Comparison of ENCODE assay signal across 12 cellular contexts in genomic region chr11:110858556-110858921, GRCh38.
DNase-seq lines count a peak whose midpoint lies in the region; ATAC-seq and TF ChIP-seq lines count a peak whose summit lies in the region.
"Had no signal": no experiment of that assay in that cellular context is flagged by ENCODE, and none has a peak within 500 bp of the region (broad histone marks: within the 10 kb centered on the region; RNA-seq: fewer than 3 reads in every experiment).

No MANE protein-coding gene starts in this region.

- no peaks in the 10 kb centered on the region for H3K36me3 ChIP-seq in BLaER1 treated with 17β-estradiol and CSF1 and Interleukin-3, amounts not matched to agents 10 nM and 100 nM
- H3K36me3 ChIP-seq in muscle layer of duodenum (ENCODE audit: control insufficient read depth in 1 of 2, insufficient read depth in 2 of 2, low read length in 2 of 2): no peaks in the 10 kb centered on the region
- H3K36me3 ChIP-seq: ovary had no signal

- H3K9ac ChIP-seq in BLaER1 treated with 17β-estradiol and CSF1 and Interleukin-3, amounts not matched to agents 10 nM and 100 nM: no peak overlapping the region
- H3K9ac ChIP-seq in H9 (ENCODE audit: extremely low read depth, insufficient read length, low read length): no peak overlapping the region

- H2AFZ ChIP-seq in H9 (ENCODE audit: low read length): no peak overlapping the region

- H3K27ac Mint-ChIP-seq in H9: peak overlapping the region in 1 of 3 experiments; percentile 72; a peak in 1 of 7 replicates
- H3K27ac Mint-ChIP-seq: activated CD4-positive, alpha-beta T cell treated with anti-CD3 and anti-CD28 coated beads for 36 hours; activated naive CD8-positive, alpha-beta T cell treated with anti-CD3 and anti-CD28 coated beads, Interleukin-2, amount 50 U/mL, for 24 hours had no signal

- peaks cover 0 to 17% (median 6%) of the 10 kb centered on the region in 11 experiments; a peak in 8 of 22 replicates for H3K9me3 ChIP-seq in BLaER1 treated with 17β-estradiol and CSF1 and Interleukin-3, amounts not matched to agents 10 nM and 100 nM (replicated peaks in 1 of 11)
- H3K9me3 ChIP-seq in H9 (ENCODE audit: control insufficient read depth, low read depth, low read length): no peaks in the 10 kb centered on the region
- no peaks in the 10 kb centered on the region for H3K9me3 ChIP-seq in muscle layer of duodenum (ENCODE audit: control insufficient read depth in 1 of 2, low read length in 2 of 2)
- H3K9me3 ChIP-seq: ovary had no signal

- H3K27ac ChIP-seq in BLaER1 treated with 17β-estradiol and CSF1 and Interleukin-3, amounts not matched to agents 10 nM and 100 nM: no peak overlapping the region
- H3K27ac ChIP-seq in H9 (ENCODE audit: insufficient read length, low read depth, low read length) (no peak overlapping the region), muscle layer of duodenum (ENCODE audit: low read length) (peak overlapping the region; percentile 7)
- H3K27ac ChIP-seq: ovary had no signal

- no peak overlapping the region for H3K23ac ChIP-seq in H9 (ENCODE audit: insufficient read length, low read depth, low read length)

- peak overlapping the region; percentile 95 for H4K8ac ChIP-seq in H9 (replicated peaks; ENCODE audit: insufficient read length, low read depth, low read length)

- H3K79me1 ChIP-seq in H9 (ENCODE audit: insufficient read depth, low read depth, low read length, poor library complexity, severe bottlenecking): no peaks in the 10 kb centered on the region

- WGBS in H9 (ENCODE audit: extremely low coverage, insufficient read length, low lambda C conversion rate): no CpG with 5 or more reads among the region's 4 CpGs

- no peaks in the 10 kb centered on the region for H3K79me2 ChIP-seq in H9 (ENCODE audit: insufficient read depth, low read length)

- peaks cover 0 to 8% of the 10 kb centered on the region in 2 experiments; a peak in 1 of 4 replicates for H3K4me1 Mint-ChIP-seq in H9
- H3K4me1 Mint-ChIP-seq: activated CD4-positive, alpha-beta T cell treated with anti-CD3 and anti-CD28 coated beads for 36 hours; activated naive CD8-positive, alpha-beta T cell treated with anti-CD3 and anti-CD28 coated beads, Interleukin-2, amount 50 U/mL, for 24 hours had no signal

- H3K4me1 ChIP-seq in BLaER1 treated with 17β-estradiol and CSF1 and Interleukin-3, amounts not matched to agents 10 nM and 100 nM: peaks cover 6 to 29% (median 19%) of the 10 kb centered on the region in 10 experiments; a peak in 18 of 20 replicates
- H3K4me1 ChIP-seq in H9 (ENCODE audit: insufficient read depth, low read length) (no peaks in the 10 kb centered on the region; the same call in 1 of the 2 replicates), muscle layer of duodenum (ENCODE audit: control insufficient read depth in 1 of 2, insufficient read depth in 2 of 2, low read length in 2 of 2) (peaks cover 0 to 8% of the 10 kb centered on the region in 2 donors)

- H3T11ph ChIP-seq in H9 (ENCODE audit: low read length): no peak overlapping the region

- no peak for DNase-seq in H9
- DNase-seq in choroid plexus epithelial cell (ENCODE audit: low read depth): peak; percentile 74
- no peak for DNase-seq in GF-D8 (lab: John Stamatoyannopoulos, UW)
- DNase-seq in glomerular visceral epithelial cell (ENCODE audit: extremely low spot score): no peak
- DNase-seq in effector CD4-positive, alpha-beta T cell: no peak
- DNase-seq: activated CD4-positive, alpha-beta T cell treated with anti-CD3 and anti-CD28 coated beads for 36 hours; activated naive CD8-positive, alpha-beta T cell treated with anti-CD3 and anti-CD28 coated beads, Interleukin-2, amount 50 U/mL, for 24 hours; NCI-H1436 treated with DMSO at 0.1 percent for 48 hours had no signal

- no peak overlapping the region for H4K5ac ChIP-seq in H9 (ENCODE audit: insufficient read length, low read depth, low read length)

- no peak overlapping the region for H2BK15ac ChIP-seq in H9 (ENCODE audit: low read depth, low read length)

- no peak overlapping the region for H4K91ac ChIP-seq in H9 (ENCODE audit: insufficient read length, low read depth, low read length)

- H2BK120ac ChIP-seq in H9 (ENCODE audit: low read depth, low read length, poor library complexity, severe bottlenecking): no peak overlapping the region

- no peaks in the 10 kb centered on the region for H3K27me3 Mint-ChIP-seq in H9 (ENCODE audit: low read depth)
- H3K27me3 Mint-ChIP-seq: activated naive CD8-positive, alpha-beta T cell treated with anti-CD3 and anti-CD28 coated beads, Interleukin-2, amount 50 U/mL, for 24 hours had no signal

- H3K27me3 ChIP-seq in BLaER1 treated with 17β-estradiol and CSF1 and Interleukin-3, amounts not matched to agents 10 nM and 100 nM: no peaks in the 10 kb centered on the region
- H3K27me3 ChIP-seq in H9 (ENCODE audit: insufficient read depth, low read length): no peaks in the 10 kb centered on the region
- no peaks in the 10 kb centered on the region for H3K27me3 ChIP-seq in muscle layer of duodenum (ENCODE audit: low read depth, low read length)
- H3K27me3 ChIP-seq: ovary had no signal

- no peak overlapping the region for H3K18ac ChIP-seq in H9 (ENCODE audit: insufficient read length, low read depth, low read length)

- no peak overlapping the region for H3K14ac ChIP-seq in H9 (ENCODE audit: insufficient read depth, low read length)

- no peaks in the 10 kb centered on the region for H4K20me1 ChIP-seq in BLaER1 treated with 17β-estradiol and CSF1 and Interleukin-3, amounts not matched to agents 10 nM and 100 nM
- no peaks in the 10 kb centered on the region for H4K20me1 ChIP-seq in H9 (ENCODE audit: control insufficient read depth, insufficient read depth, insufficient read length)

- peak overlapping the region in 8 of 11 experiments; percentile 0 to 55 (median 26); a peak in 14 of 22 replicates for H3K4me2 ChIP-seq in BLaER1 treated with 17β-estradiol and CSF1 and Interleukin-3, amounts not matched to agents 10 nM and 100 nM
- no peak overlapping the region for H3K4me2 ChIP-seq in H9 (ENCODE audit: insufficient read depth, insufficient read length, low read length)

- H3K56ac ChIP-seq in H9 (ENCODE audit: insufficient read length, low read depth, low read length): no peak overlapping the region

- H3K36me3 Mint-ChIP-seq in H9 (ENCODE audit: insufficient read depth in 1 of 3, low read depth in 3 of 3): no peaks in the 10 kb centered on the region

- no peak overlapping the region for H3K4me3 ChIP-seq in BLaER1 treated with 17β-estradiol and CSF1 and Interleukin-3, amounts not matched to agents 10 nM and 100 nM
- H3K4me3 ChIP-seq in choroid plexus epithelial cell (ENCODE audit: low read depth, low read length): no peak overlapping the region
- H3K4me3 ChIP-seq in muscle layer of duodenum (ENCODE audit: low read depth in 1 of 2, low read length in 2 of 2): no peak overlapping the region
- H3K4me3 ChIP-seq: ovary had no signal

- no peak overlapping the region for H2BK20ac ChIP-seq in H9 (ENCODE audit: low read depth, low read length, poor library complexity, severe bottlenecking)

- H3K4me3 Mint-ChIP-seq in H9: no peak overlapping the region
- H3K4me3 Mint-ChIP-seq: activated CD4-positive, alpha-beta T cell treated with anti-CD3 and anti-CD28 coated beads for 36 hours; activated naive CD8-positive, alpha-beta T cell treated with anti-CD3 and anti-CD28 coated beads, Interleukin-2, amount 50 U/mL, for 24 hours had no signal

- no peak overlapping the region for H2BK5ac ChIP-seq in H9 (ENCODE audit: insufficient read length, low read length)

- H3K9me3 Mint-ChIP-seq in H9: no peaks in the 10 kb centered on the region
- H3K9me3 Mint-ChIP-seq: activated naive CD8-positive, alpha-beta T cell treated with anti-CD3 and anti-CD28 coated beads, Interleukin-2, amount 50 U/mL, for 24 hours had no signal

- H3K4ac ChIP-seq in H9 (ENCODE audit: low read depth, low read length): no peak overlapping the region

- ATAC-seq in HG03025 (IDR thresholded peaks at IDR 0.05; ENCODE audit: low FRiP score, unreplicated experiment): no peak
- ATAC-seq: activated CD4-positive, alpha-beta T cell treated with anti-CD3 and anti-CD28 coated beads for 36 hours; activated naive CD8-positive, alpha-beta T cell treated with anti-CD3 and anti-CD28 coated beads, Interleukin-2, amount 50 U/mL, for 24 hours had no signal

- TF ChIP-seq CTCF in H9 (conservative IDR thresholded peaks at IDR 0.05) (no peak), choroid plexus epithelial cell (conservative IDR thresholded peaks at IDR 0.05; ENCODE audit: low read depth, low read length) (no peak)

- H2BK12ac ChIP-seq in H9 (ENCODE audit: insufficient read length, low read depth, low read length): no peak overlapping the region

- H3K23me2 ChIP-seq in H9 (ENCODE audit: insufficient read length, low read depth, low read length, poor library complexity, severe bottlenecking): no peaks in the 10 kb centered on the region

- H2AK5ac ChIP-seq in H9 (ENCODE audit: insufficient read length, low read length): no peak overlapping the region
